21 cellular contexts compared by ENCODE assay signal in the genomic region with DNA sequence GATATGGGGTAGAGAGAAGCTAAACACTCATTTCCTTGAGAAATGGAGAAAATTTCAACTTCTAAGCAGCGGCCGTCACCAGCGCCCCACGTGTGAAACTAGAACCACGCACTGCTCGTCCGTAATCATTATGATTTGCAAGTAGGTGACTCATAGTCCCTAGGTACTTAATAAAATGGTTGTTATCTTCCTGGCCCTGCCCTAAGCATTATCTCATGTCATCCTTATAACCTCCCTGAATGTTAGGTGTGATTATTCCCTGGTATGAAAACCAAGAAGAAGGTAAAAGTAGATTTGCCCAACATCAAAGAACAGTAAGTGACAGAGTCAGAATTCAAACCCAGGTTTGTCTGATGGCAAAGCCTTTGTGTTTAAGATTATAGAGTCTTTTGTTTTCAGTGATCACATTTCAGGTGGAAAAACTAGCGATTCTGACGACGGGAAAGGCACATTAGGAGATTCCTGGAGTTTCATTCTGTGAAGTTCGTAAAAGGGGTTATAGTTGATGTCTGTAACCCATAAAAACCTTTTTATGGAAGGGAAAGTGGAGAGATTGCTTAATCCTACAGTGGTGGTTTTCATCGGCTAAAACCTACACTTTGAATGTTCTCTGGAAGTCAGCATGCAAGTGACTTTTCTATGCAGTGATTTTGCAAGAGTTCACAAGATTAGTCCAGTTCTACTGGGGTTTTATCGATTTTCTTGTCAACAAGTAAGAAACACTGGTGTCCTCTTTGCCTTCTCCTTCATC.
"Had no signal": no experiment of that assay in that cellular context is flagged by ENCODE, and none has a peak within 500 bp of the region (broad histone marks: within the 10 kb centered on the region; RNA-seq: fewer than 3 reads in every experiment).

No MANE protein-coding gene starts in this region.

- H3K9me3 Mint-ChIP-seq: activated B cell treated with CpG ODN at 0.5 μM for 24 hours; activated T-helper 17 cell treated with anti-CD3 and anti-CD28 coated beads, Interleukin-2, amount 50 U/mL, for 72 hours; central memory CD8-positive, alpha-beta T cell; natural killer cell treated with Interleukin-12 subunit alpha and Interleukin-12 subunit beta and Interleukin-15 and Interleukin-18, amount 100 ng/mL, for 72 hours had no signal

- H3K4me3 ChIP-seq: coronary artery, gastrocnemius medialis, left lung, tibial artery had no signal

- DNase-seq: activated B cell treated with CpG ODN at 0.5 μM for 24 hours; activated CD4-positive, alpha-beta memory T cell treated with anti-CD3 and anti-CD28 coated beads, Interleukin-2, amount 10 ng/mL, durations not matched to agents 7 days and 5 days; activated CD4-positive, alpha-beta T cell treated with anti-CD3 and anti-CD28 coated beads for 4 hours; activated naive CD4-positive, alpha-beta T cell treated with Interleukin-2 at 50 U/mL for 16 hours; activated T-cell treated with anti-CD3 and anti-CD28 coated beads, Interleukin-2, amount 50 U/mL, for 1 hour; aorta; gastrocnemius medialis; head of caudate nucleus; kidney; left lung; stimulated activated naive CD8-positive, alpha-beta T cell treated with anti-CD3 and anti-CD28 coated beads, Interleukin-15, Interleukin-2, amounts not matched to agents 100 U/mL and 50 U/mL, for 24 hours; substantia nigra; tibial artery had no signal

- H3K4me1 ChIP-seq: gastrocnemius medialis, parathyroid adenoma had no signal

- H3K4me1 Mint-ChIP-seq: activated B cell treated with CpG ODN at 0.5 μM for 24 hours; activated CD4-positive, alpha-beta memory T cell treated with anti-CD3 and anti-CD28 coated beads, Interleukin-2, amount 10 ng/mL, durations not matched to agents 7 days and 5 days; activated T-helper 17 cell treated with anti-CD3 and anti-CD28 coated beads, Interleukin-2, amount 50 U/mL, for 72 hours; central memory CD8-positive, alpha-beta T cell had no signal

- H3K27me3 ChIP-seq: gastrocnemius medialis, left lung, tibial artery had no signal

- H3K36me3 Mint-ChIP-seq: natural killer cell treated with Interleukin-12 subunit alpha and Interleukin-12 subunit beta and Interleukin-15 and Interleukin-18, amount 100 ng/mL, for 72 hours had no signal

- H3K36me3 ChIP-seq: gastrocnemius medialis, left lung, neutrophil, tibial artery had no signal

- H3K27me3 Mint-ChIP-seq: activated B cell treated with CpG ODN at 0.5 μM for 24 hours; activated CD4-positive, alpha-beta memory T cell treated with anti-CD3 and anti-CD28 coated beads, Interleukin-2, amount 10 ng/mL, durations not matched to agents 7 days and 5 days had no signal

- H3K9me3 ChIP-seq: gastrocnemius medialis, left lung, neutrophil, tibial artery had no signal

- H3K4me3 Mint-ChIP-seq: activated B cell treated with CpG ODN at 0.5 μM for 24 hours; activated CD4-positive, alpha-beta memory T cell treated with anti-CD3 and anti-CD28 coated beads, Interleukin-2, amount 10 ng/mL, durations not matched to agents 7 days and 5 days; activated T-helper 17 cell treated with anti-CD3 and anti-CD28 coated beads, Interleukin-2, amount 50 U/mL, for 72 hours; central memory CD8-positive, alpha-beta T cell; mesothelial cell of epicardium; natural killer cell treated with Interleukin-12 subunit alpha and Interleukin-12 subunit beta and Interleukin-15 and Interleukin-18, amount 100 ng/mL, for 72 hours; T-helper 2 cell treated with Interferon-gamma antibody and Interleukin-4, amounts not matched to agents 5 μg/mL and 100 μg/mL, for 36 hours had no signal

- H3K27ac ChIP-seq: coronary artery, gastrocnemius medialis, left lung, neutrophil, parathyroid adenoma, tibial artery had no signal

- H3K27ac Mint-ChIP-seq: activated B cell treated with CpG ODN at 0.5 μM for 24 hours; activated CD4-positive, alpha-beta memory T cell treated with anti-CD3 and anti-CD28 coated beads, Interleukin-2, amount 10 ng/mL, durations not matched to agents 7 days and 5 days; activated T-helper 17 cell treated with anti-CD3 and anti-CD28 coated beads, Interleukin-2, amount 50 U/mL, for 72 hours; mesothelial cell of epicardium; natural killer cell treated with Interleukin-12 subunit alpha and Interleukin-12 subunit beta and Interleukin-15 and Interleukin-18, amount 100 ng/mL, for 72 hours; T-helper 2 cell treated with Interferon-gamma antibody and Interleukin-4, amounts not matched to agents 5 μg/mL and 100 μg/mL, for 36 hours had no signal

- ATAC-seq: activated T-helper 17 cell treated with anti-CD3 and anti-CD28 coated beads, Interleukin-2, amount 50 U/mL, for 72 hours; gastrocnemius medialis; left lung; natural killer cell treated with Interleukin-12 subunit alpha and Interleukin-12 subunit beta and Interleukin-15 and Interleukin-18, amount 100 ng/mL, for 72 hours; stimulated activated naive CD8-positive, alpha-beta T cell treated with anti-CD3 and anti-CD28 coated beads, Interleukin-15, Interleukin-2, amounts not matched to agents 100 U/mL and 50 U/mL, for 24 hours had no signal
